Comparison of ENCODE assay signal across 28 cellular contexts in genomic region chr18:10477863-10478260, GRCh38. TPM values are rescaled to one million over a fixed set of nuclear protein-coding genes. Genes with fewer than 3 reads are reported as not detected.
"Had no signal": no experiment of that assay in that cellular context is flagged by ENCODE, and none has a peak within 500 bp of the region (broad histone marks: within the 10 kb centered on the region; RNA-seq: fewer than 3 reads in every experiment).

No MANE protein-coding gene starts in this region.

- H3K9me3 Mint-ChIP-seq: activated CD4-positive, alpha-beta T cell treated with anti-CD3 and anti-CD28 coated beads, Interleukin-2, amount 10 ng/mL, durations not matched to agents 7 days and 5 days; activated CD8-positive, alpha-beta T cell treated with anti-CD3 and anti-CD28 coated beads for 36 hours; activated naive CD4-positive, alpha-beta T cell treated with anti-CD3 and anti-CD28 coated beads, Interleukin-2, amount 10 ng/mL, durations not matched to agents 7 days and 5 days; mesothelial cell of epicardium; natural killer cell; stimulated activated naive CD8-positive, alpha-beta T cell treated with anti-CD3 and anti-CD28 coated beads, Interleukin-15, amount 100 ng/mL, for 72 hours had no signal

- H3K4me3 Mint-ChIP-seq: activated CD4-positive, alpha-beta T cell treated with anti-CD3 and anti-CD28 coated beads, Interleukin-2, amount 10 ng/mL, durations not matched to agents 7 days and 5 days; activated CD8-positive, alpha-beta memory T cell treated with anti-CD3 and anti-CD28 coated beads, Interleukin-2, amount 10 ng/mL, durations not matched to agents 7 days and 5 days; activated CD8-positive, alpha-beta T cell treated with anti-CD3 and anti-CD28 coated beads for 36 hours; activated naive CD4-positive, alpha-beta T cell treated with anti-CD3 and anti-CD28 coated beads, Interleukin-2, amount 10 ng/mL, durations not matched to agents 7 days and 5 days; mesothelial cell of epicardium; natural killer cell; stimulated activated naive CD8-positive, alpha-beta T cell treated with anti-CD3 and anti-CD28 coated beads, Interleukin-15, amount 100 ng/mL, for 72 hours had no signal

- ATAC-seq: activated CD8-positive, alpha-beta memory T cell treated with anti-CD3 and anti-CD28 coated beads, Interleukin-2, amount 10 ng/mL, durations not matched to agents 7 days and 5 days; activated CD8-positive, alpha-beta T cell treated with anti-CD3 and anti-CD28 coated beads for 36 hours; left lobe of liver; natural killer cell; stimulated activated naive CD8-positive, alpha-beta T cell treated with anti-CD3 and anti-CD28 coated beads, Interleukin-15, amount 100 ng/mL, for 72 hours had no signal

- H3K36me3 ChIP-seq: ovary, prostate gland, spleen, uterus had no signal

- H3K9me3 ChIP-seq: ovary, prostate gland, right atrium auricular region, spleen, testis, uterus had no signal

- DNase-seq: activated CD4-positive, alpha-beta T cell treated with anti-CD3 and anti-CD28 coated beads, Interleukin-2, amount 10 ng/mL, durations not matched to agents 7 days and 5 days; activated CD4-positive, CD25-positive, alpha-beta regulatory T cell treated with anti-CD3 and anti-CD28 coated beads, Interleukin-2, amount 50 U/mL, for 72 hours; activated CD8-positive, alpha-beta memory T cell treated with anti-CD3 and anti-CD28 coated beads, Interleukin-2, amount 10 ng/mL, durations not matched to agents 7 days and 5 days; activated CD8-positive, alpha-beta T cell treated with anti-CD3 and anti-CD28 coated beads for 36 hours; activated effector memory CD4-positive, alpha-beta T cell treated with anti-CD3 and anti-CD28 coated beads, Interleukin-2, amount 50 U/mL, for 16 hours; activated naive CD4-positive, alpha-beta T cell treated with anti-CD3 and anti-CD28 coated beads, Interleukin-2, amount 10 ng/mL, durations not matched to agents 7 days and 5 days; activated T-cell treated with anti-CD3 and anti-CD28 coated beads for 4 hours; amygdala; cerebellar nuclear complex; cortex of kidney; effector CD4-positive, alpha-beta T cell; kidney; natural killer cell; spleen; stimulated activated CD4-positive, alpha-beta T cell treated with anti-CD3 and anti-CD28 coated beads, Interleukin-4, amount 100 ng/mL, for 1 hour; stimulated activated naive CD8-positive, alpha-beta T cell treated with anti-CD3 and anti-CD28 coated beads, Interleukin-15, amount 100 ng/mL, for 72 hours; testis; trophoblast cell; uterus had no signal

- H3K4me3 ChIP-seq: lung, ovary, prostate gland, right atrium auricular region, spleen, testis, uterus had no signal

- H3K27me3 ChIP-seq: ovary, right atrium auricular region, testis, uterus had no signal

- H3K36me3 Mint-ChIP-seq: activated CD8-positive, alpha-beta memory T cell treated with anti-CD3 and anti-CD28 coated beads, Interleukin-2, amount 10 ng/mL, durations not matched to agents 7 days and 5 days; activated naive CD4-positive, alpha-beta T cell treated with anti-CD3 and anti-CD28 coated beads, Interleukin-2, amount 10 ng/mL, durations not matched to agents 7 days and 5 days; natural killer cell had no signal

- H3K4me1 ChIP-seq: prostate gland had no signal

- H3K4me1 Mint-ChIP-seq: activated naive CD4-positive, alpha-beta T cell treated with anti-CD3 and anti-CD28 coated beads, Interleukin-2, amount 10 ng/mL, durations not matched to agents 7 days and 5 days; natural killer cell had no signal

- H3K27ac Mint-ChIP-seq: activated CD4-positive, alpha-beta T cell treated with anti-CD3 and anti-CD28 coated beads, Interleukin-2, amount 10 ng/mL, durations not matched to agents 7 days and 5 days; activated CD8-positive, alpha-beta memory T cell treated with anti-CD3 and anti-CD28 coated beads, Interleukin-2, amount 10 ng/mL, durations not matched to agents 7 days and 5 days; activated CD8-positive, alpha-beta T cell treated with anti-CD3 and anti-CD28 coated beads for 36 hours; activated naive CD4-positive, alpha-beta T cell treated with anti-CD3 and anti-CD28 coated beads, Interleukin-2, amount 10 ng/mL, durations not matched to agents 7 days and 5 days; natural killer cell; stimulated activated naive CD8-positive, alpha-beta T cell treated with anti-CD3 and anti-CD28 coated beads, Interleukin-15, amount 100 ng/mL, for 72 hours had no signal

- H3K27ac ChIP-seq: prostate gland, right atrium auricular region, testis, VCaP had no signal

RNA-seq across cellular contexts. Expression of gene APCDD1, which starts 23.4 kb away (rescaled TPM):
- total RNA-seq: activated CD4-positive, alpha-beta T cell treated with anti-CD3 and anti-CD28 coated beads, Interleukin-2, amount 10 ng/mL, durations not matched to agents 7 days and 5 days; activated CD8-positive, alpha-beta memory T cell treated with anti-CD3 and anti-CD28 coated beads, Interleukin-2, amount 10 ng/mL, durations not matched to agents 7 days and 5 days; activated CD8-positive, alpha-beta T cell treated with anti-CD3 and anti-CD28 coated beads for 36 hours; epithelial cell of proximal tubule; T-helper 2 cell treated with Interferon-gamma antibody and Interleukin-4, amounts not matched to agents 100 ng/mL and 5 ng/mL, for 36 hours had no signal
